In genomic region chr12:50252977-50253376, GRCh38 we compare ENCODE assay signal across 17 cellular contexts.
"Had no signal": no experiment of that assay in that cellular context is flagged by ENCODE, and none has a peak within 500 bp of the region (broad histone marks: within the 10 kb centered on the region; RNA-seq: fewer than 3 reads in every experiment).

No MANE protein-coding gene starts in this region.

- H3K4me1 Mint-ChIP-seq: central memory CD8-positive, alpha-beta T cell; neural progenitor cell had no signal

- ATAC-seq: T-helper 17 cell had no signal

- H3K4me1 ChIP-seq: neural progenitor cell had no signal

- H2AFZ ChIP-seq: neural progenitor cell had no signal

- H3K27me3 ChIP-seq: neural progenitor cell, sigmoid colon had no signal

- H3K4me2 ChIP-seq: neural progenitor cell had no signal

- H3K4me3 Mint-ChIP-seq: activated naive CD8-positive, alpha-beta T cell treated with anti-CD3 and anti-CD28 coated beads, Interleukin-2, amount 10 ng/mL, durations not matched to agents 7 days and 5 days; brain; central memory CD8-positive, alpha-beta T cell; neural progenitor cell; T-helper 17 cell had no signal

- H3K36me3 Mint-ChIP-seq: neural progenitor cell had no signal

- H3K9me3 Mint-ChIP-seq: activated naive CD8-positive, alpha-beta T cell treated with anti-CD3 and anti-CD28 coated beads, Interleukin-2, amount 10 ng/mL, durations not matched to agents 7 days and 5 days; brain; central memory CD8-positive, alpha-beta T cell; neural progenitor cell had no signal

- H3K27ac Mint-ChIP-seq: activated naive CD8-positive, alpha-beta T cell treated with anti-CD3 and anti-CD28 coated beads, Interleukin-2, amount 10 ng/mL, durations not matched to agents 7 days and 5 days; neural progenitor cell had no signal

- H3K9me3 ChIP-seq: sigmoid colon, thoracic aorta had no signal

- DNase-seq: activated CD4-positive, CD25-positive, alpha-beta regulatory T cell; activated gamma-delta T cell treated with Interleukin-2 at 50 U/mL for 16 hours; activated naive CD8-positive, alpha-beta T cell treated with anti-CD3 and anti-CD28 coated beads, Interleukin-2, amount 10 ng/mL, durations not matched to agents 7 days and 5 days; activated T-cell treated with anti-CD3 and anti-CD28 coated beads, Interleukin-2, amount 50 U/mL, for 1 hour; cortex of kidney; effector CD4-positive, alpha-beta T cell; foreskin fibroblast; glutamatergic neuron; kidney glomerular epithelial cell; mesendoderm; sigmoid colon; stimulated activated CD4-positive, alpha-beta T cell treated with anti-CD3 and anti-CD28 coated beads, Interleukin-1b, Interleukin-23, amount 100 ng/mL, for 48 hours; T-helper 17 cell had no signal

- H3K4me3 ChIP-seq: neural progenitor cell, sigmoid colon, thoracic aorta had no signal

- H3K27ac ChIP-seq: neural progenitor cell, sigmoid colon, thoracic aorta had no signal

- H3K27me3 Mint-ChIP-seq: activated naive CD8-positive, alpha-beta T cell treated with anti-CD3 and anti-CD28 coated beads, Interleukin-2, amount 10 ng/mL, durations not matched to agents 7 days and 5 days; central memory CD8-positive, alpha-beta T cell; T-helper 17 cell had no signal

- H3K36me3 ChIP-seq: neural progenitor cell, thoracic aorta had no signal
